21 cellular contexts compared by ENCODE assay signal in genomic region chr13:97512732-97513131, GRCh38.
A peak's percentile ranks its signal among the peaks of the same experiment; 100 is the strongest.
DNase-seq lines count a peak whose midpoint lies in the region; ATAC-seq and TF ChIP-seq lines count a peak whose summit lies in the region.
"Had no signal": no experiment of that assay in that cellular context is flagged by ENCODE, and none has a peak within 500 bp of the region (broad histone marks: within the 10 kb centered on the region; RNA-seq: fewer than 3 reads in every experiment).

No MANE protein-coding gene starts in this region.

- ATAC-seq in GM19463 (IDR thresholded peaks at IDR 0.05; ENCODE audit: unreplicated experiment) (no peak), HG03025 (IDR thresholded peaks at IDR 0.05; ENCODE audit: low FRiP score, unreplicated experiment) (no peak), GM21447 (IDR thresholded peaks at IDR 0.05; ENCODE audit: unreplicated experiment) (no peak)
- ATAC-seq: GM12878, K562, PC-3, SK-N-SH treated with all-trans-retinoic acid at 6 μM for 48 hours had no signal

- DNase-seq in NCI-H82 (lab: John Stamatoyannopoulos, UW), result peak; percentile 31
- DNase-seq in NCI-H82 treated with DMSO at 0.1 percent for 48 hours (lab: John Stamatoyannopoulos, UW; ENCODE audit: unreplicated experiment), result no peak
- peak; percentile 7 for DNase-seq in NCI-H226
- peak; percentile 7 for DNase-seq in fibroblast of mammary gland (ENCODE audit: low read depth)
- DNase-seq in glomerular visceral epithelial cell (ENCODE audit: extremely low spot score), result no peak
- DNase-seq: CD4-positive, alpha-beta memory T cell; DMS153; GF-D8; HFFc6; NCI-H1105 treated with DMSO at 0.1 percent for 48 hours; NCI-H187; NCI-H2107; PC-3; RPMI8226; SHP77 treated with DMSO at 0.1 percent for 48 hours had no signal

- TF ChIP-seq CTCF in fibroblast of mammary gland (conservative IDR thresholded peaks at IDR 0.05; ENCODE audit: control insufficient read depth, insufficient read depth, low read depth, low read length), result no peak

- no peak overlapping the region for H3K4me3 ChIP-seq in fibroblast of mammary gland (ENCODE audit: control insufficient read depth, low read depth, low read length)
- H3K4me3 ChIP-seq: GM12878, K562 had no signal

Comparison
In these comparisons a context has a peak if more than half of its experiments do, and no peak if none do; other contexts are left out.
1. DNase-seq: peak in NCI-H82 (single experiment), NCI-H226 (single experiment) and fibroblast of mammary gland (single experiment); none in NCI-H82 treated with DMSO at 0.1 percent for 48 hours (single experiment) and glomerular visceral epithelial cell (single experiment).